In genomic region chr1:78658901-78659300, GRCh38 we compare ENCODE assay signal across 19 cellular contexts. TPM values are rescaled to one million over a fixed set of nuclear protein-coding genes. Genes with fewer than 3 reads are reported as not detected.
DNase-seq lines count a peak whose midpoint lies in the region; ATAC-seq and TF ChIP-seq lines count a peak whose summit lies in the region.
"Had no signal": no experiment of that assay in that cellular context is flagged by ENCODE, and none has a peak within 500 bp of the region (broad histone marks: within the 10 kb centered on the region; RNA-seq: fewer than 3 reads in every experiment).

No MANE protein-coding gene starts in this region.

- ATAC-seq in activated CD8-positive, alpha-beta memory T cell treated with anti-CD3 and anti-CD28 coated beads, Interleukin-2, amount 10 ng/mL, durations not matched to agents 7 days and 5 days, result no peak
- ATAC-seq in T-helper 17 cell, result no peak
- ATAC-seq: PC-3 had no signal

- no peak overlapping the region for H3K4me3 ChIP-seq in CD8-positive, alpha-beta memory T cell (ENCODE audit: low read length)
- no peak overlapping the region for H3K4me3 ChIP-seq in fibroblast of pulmonary artery (replicated peaks; ENCODE audit: low read depth, low read length)
- H3K4me3 ChIP-seq: BLaER1 had no signal

- H3K9me3 Mint-ChIP-seq in activated CD8-positive, alpha-beta memory T cell treated with anti-CD3 and anti-CD28 coated beads, Interleukin-2, amount 10 ng/mL, durations not matched to agents 7 days and 5 days (ENCODE audit: low read depth), result no peaks in the 10 kb centered on the region
- no peaks in the 10 kb centered on the region for H3K9me3 Mint-ChIP-seq in CD8-positive, alpha-beta memory T cell
- H3K9me3 Mint-ChIP-seq: HFFc6 had no signal

- no peak overlapping the region for H3K27ac ChIP-seq in CD8-positive, alpha-beta memory T cell (ENCODE audit: low read depth, low read length)
- H3K27ac ChIP-seq: BLaER1, RWPE1 had no signal

- H3K4me3 Mint-ChIP-seq in activated CD8-positive, alpha-beta memory T cell treated with anti-CD3 and anti-CD28 coated beads, Interleukin-2, amount 10 ng/mL, durations not matched to agents 7 days and 5 days, result no peak overlapping the region
- no peak overlapping the region for H3K4me3 Mint-ChIP-seq in CD8-positive, alpha-beta memory T cell
- no peak overlapping the region for H3K4me3 Mint-ChIP-seq in T-helper 17 cell
- H3K4me3 Mint-ChIP-seq: HFFc6 had no signal

- peaks cover 75% of the 10 kb centered on the region for H3K36me3 Mint-ChIP-seq in activated CD8-positive, alpha-beta memory T cell treated with anti-CD3 and anti-CD28 coated beads, Interleukin-2, amount 10 ng/mL, durations not matched to agents 7 days and 5 days
- H3K36me3 Mint-ChIP-seq in CD8-positive, alpha-beta memory T cell, result peaks cover 7 to 76% (median 28%) of the 10 kb centered on the region in 3 donors
- peaks cover 30% of the 10 kb centered on the region for H3K36me3 Mint-ChIP-seq in T-helper 17 cell (ENCODE audit: low read depth)

- POLR2A ChIA-PET in CD8-positive, alpha-beta memory T cell (lab: Charles Lee), result no interaction called here

- no peak for TF ChIP-seq CTCF in fibroblast of pulmonary artery (IDR thresholded peaks at IDR 0.05; ENCODE audit: low read length, missing control alignments)

- peak overlapping the region; percentile 37 for H3K27ac Mint-ChIP-seq in activated CD8-positive, alpha-beta memory T cell treated with anti-CD3 and anti-CD28 coated beads, Interleukin-2, amount 10 ng/mL, durations not matched to agents 7 days and 5 days
- H3K27ac Mint-ChIP-seq in CD8-positive, alpha-beta memory T cell, result peak overlapping the region in 6 of 8 donors; percentile 10 to 80 (median 39)
- peak overlapping the region; percentile 71 for H3K27ac Mint-ChIP-seq in T-helper 17 cell
- H3K27ac Mint-ChIP-seq: HFFc6 had no signal

- H3K27me3 ChIP-seq in CD8-positive, alpha-beta memory T cell (ENCODE audit: insufficient read depth, low read length, poor library complexity, severe bottlenecking), result no peaks in the 10 kb centered on the region
- H3K27me3 ChIP-seq: BLaER1 had no signal

- H3K36me3 ChIP-seq in CD8-positive, alpha-beta memory T cell (ENCODE audit: insufficient read depth, low read length), result peaks cover 32% of the 10 kb centered on the region
- H3K36me3 ChIP-seq: BLaER1 had no signal

- DNase-seq in activated CD8-positive, alpha-beta memory T cell treated with anti-CD3 and anti-CD28 coated beads, Interleukin-2, amount 10 ng/mL, durations not matched to agents 7 days and 5 days, result no peak
- DNase-seq in activated CD8-positive, alpha-beta memory T cell treated with anti-CD3 and anti-CD28 coated beads for 24 hours, result no peak
- DNase-seq in CD8-positive, alpha-beta memory T cell, result no peak
- DNase-seq in T-helper 17 cell (no peak), fibroblast of pulmonary artery (ENCODE audit: low read depth) (peak; percentile 11), superior temporal gyrus (ENCODE audit: extremely low spot score) (no peak), NCI-H2196 (lab: John Stamatoyannopoulos, UW; ENCODE audit: unreplicated experiment) (no peak)
- DNase-seq in stimulated activated CD4-positive, alpha-beta T cell treated with anti-CD3 and anti-CD28 coated beads, Interleukin-15, amount 100 ng/mL, for 24 hours, result no peak
- DNase-seq: DMS79, H7, HFFc6, NCI-H1092 treated with DMSO at 0.1 percent for 48 hours, NCI-H2081, NCI-H510A treated with DMSO at 0.1 percent for 48 hours, NCI-H774, PC-3, SIG-M5 had no signal

- H3K9me3 ChIP-seq in CD8-positive, alpha-beta memory T cell (ENCODE audit: low read length), result no peaks in the 10 kb centered on the region
- H3K9me3 ChIP-seq in T-helper 17 cell (ENCODE audit: control insufficient read depth, low read length, poor library complexity, severe bottlenecking), result no peaks in the 10 kb centered on the region
- H3K9me3 ChIP-seq: BLaER1 had no signal

- peaks cover 65% of the 10 kb centered on the region for H3K4me1 Mint-ChIP-seq in activated CD8-positive, alpha-beta memory T cell treated with anti-CD3 and anti-CD28 coated beads, Interleukin-2, amount 10 ng/mL, durations not matched to agents 7 days and 5 days
- peaks cover 6 to 20% (median 14%) of the 10 kb centered on the region in 3 donors for H3K4me1 Mint-ChIP-seq in CD8-positive, alpha-beta memory T cell
- peaks cover 40% of the 10 kb centered on the region for H3K4me1 Mint-ChIP-seq in T-helper 17 cell

- H3K27me3 Mint-ChIP-seq in activated CD8-positive, alpha-beta memory T cell treated with anti-CD3 and anti-CD28 coated beads, Interleukin-2, amount 10 ng/mL, durations not matched to agents 7 days and 5 days, result no peaks in the 10 kb centered on the region
- H3K27me3 Mint-ChIP-seq in CD8-positive, alpha-beta memory T cell, result no peaks in the 10 kb centered on the region
- no peaks in the 10 kb centered on the region for H3K27me3 Mint-ChIP-seq in T-helper 17 cell

- CTCF ChIA-PET in activated CD8-positive, alpha-beta memory T cell treated with anti-CD3 and anti-CD28 coated beads, Interleukin-2, amount 10 ng/mL, durations not matched to agents 7 days and 5 days (lab: Charles Lee), result no interaction called here
- CTCF ChIA-PET in CD8-positive, alpha-beta memory T cell (lab: Charles Lee), result no interaction called here

- no peaks in the 10 kb centered on the region for H3K4me1 ChIP-seq in CD8-positive, alpha-beta memory T cell (ENCODE audit: insufficient read depth, low read length)
- H3K4me1 ChIP-seq: BLaER1 had no signal

RNA-seq across cellular contexts. Expression of gene IFI44, which starts 9.3 kb away (rescaled TPM):
- total RNA-seq in activated CD8-positive, alpha-beta memory T cell treated with anti-CD3 and anti-CD28 coated beads, Interleukin-2, amount 10 ng/mL, durations not matched to agents 7 days and 5 days, result 100 to 1,000 TPM; 155 to 367 TPM
- total RNA-seq in CD8-positive, alpha-beta memory T cell, result 1 to 10 TPM; 6.6 to 7.6 TPM
- 29.8 TPM for polyA plus RNA-seq in CD8-positive, alpha-beta memory T cell
- 10 to 100 TPM; 72.5 to 89.4 TPM for total RNA-seq in T-helper 17 cell
- total RNA-seq: H7 had no signal

RNA-seq across cellular contexts. Expression of gene IFI44L, which starts 38.7 kb away (rescaled TPM):
- total RNA-seq in activated CD8-positive, alpha-beta memory T cell treated with anti-CD3 and anti-CD28 coated beads, Interleukin-2, amount 10 ng/mL, durations not matched to agents 7 days and 5 days, result 100 to 1,000 TPM; 158 to 443 TPM
- 1 to 10 TPM; 1.4 to 2.3 TPM for total RNA-seq in CD8-positive, alpha-beta memory T cell
- 12.7 TPM for polyA plus RNA-seq in CD8-positive, alpha-beta memory T cell
- 10 to 100 TPM; 21.0 to 25.2 TPM for total RNA-seq in T-helper 17 cell
- total RNA-seq: H7 had no signal

Comparison
In these comparisons a context has a peak if more than half of its experiments do, and no peak if none do; other contexts are left out.
1. RNA of gene IFI44, which starts 9.3 kb away (total RNA-seq): 155 to 367 TPM in activated CD8-positive, alpha-beta memory T cell treated with anti-CD3 and anti-CD28 coated beads, Interleukin-2, amount 10 ng/mL, durations not matched to agents 7 days and 5 days and 72.5 to 89.4 TPM in T-helper 17 cell; 6.6 to 7.6 TPM in CD8-positive, alpha-beta memory T cell; every median in the first group is over 4 times any median in the second.
2. RNA of gene IFI44L, which starts 38.7 kb away (total RNA-seq): 158 to 443 TPM in activated CD8-positive, alpha-beta memory T cell treated with anti-CD3 and anti-CD28 coated beads, Interleukin-2, amount 10 ng/mL, durations not matched to agents 7 days and 5 days and 21.0 to 25.2 TPM in T-helper 17 cell; 1.4 to 2.3 TPM in CD8-positive, alpha-beta memory T cell; every median in the first group is over 4 times any median in the second.
3. Peak in every context shown above with its lines, with median percentiles within 50 percentile points of each other: H3K27ac Mint-ChIP-seq.